8 cellular contexts compared by ENCODE assay signal in the genomic region with DNA sequence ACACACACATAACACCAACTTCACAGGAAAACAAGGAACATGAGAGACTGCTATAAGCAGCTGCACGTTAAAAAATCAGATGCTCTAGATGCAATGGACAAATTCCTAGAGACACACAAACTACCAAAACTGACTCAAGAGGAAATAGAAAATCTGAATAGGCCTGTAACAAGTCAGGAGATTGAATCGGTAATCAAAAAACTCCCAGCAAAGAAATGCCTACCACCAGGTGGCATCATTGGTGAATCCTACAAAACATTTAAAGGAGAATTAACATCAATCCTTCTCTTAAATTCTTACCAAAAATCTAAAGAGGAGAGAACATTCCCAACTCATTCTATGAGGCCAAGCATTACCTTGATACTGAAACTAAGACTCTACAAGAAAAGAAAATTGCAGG. TPM values are rescaled to one million over a fixed set of nuclear protein-coding genes. Genes with fewer than 3 reads are reported as not detected.
A peak's percentile ranks its signal among the peaks of the same experiment; 100 is the strongest.
DNase-seq lines count a peak whose midpoint lies in the region; ATAC-seq, FAIRE-seq and TF ChIP-seq lines count a peak whose summit lies in the region.

No MANE protein-coding gene starts in this region.

- H3K27me3 ChIP-seq in GM12878 (replicated peaks in 1 of 2; ENCODE audit: control insufficient read depth in 2 of 2, insufficient read depth in 2 of 2, low read length in 1 of 2) = no peaks in the 10 kb centered on the region

- no peak for FAIRE-seq in GM12878 (lab: Jason Lieb, UNC)

- H3K27me3 Mint-ChIP-seq in mesothelial cell of epicardium (ENCODE audit: low read depth) = no peaks in the 10 kb centered on the region

- H3K9me3 ChIP-seq in GM12878 (replicated peaks; ENCODE audit: control insufficient read depth, insufficient read depth, low read length) = no peaks in the 10 kb centered on the region

- peak; percentile 22; the same call in 1 of the 3 replicates for ATAC-seq in GM12878
- ATAC-seq in HG02763 (IDR thresholded peaks at IDR 0.05; ENCODE audit: unreplicated experiment) = no peak

- WGBS in GM12878 (ENCODE audit: insufficient coverage, insufficient replicate concordance, low lambda C conversion rate, missing lambda C conversion rate) = 33% methylated on average over 2 of the region's 2 CpGs

- POLR2A ChIA-PET in GM12878 (lab: Charles Lee) = no interaction called here

- CTCF ChIA-PET in GM12878 (lab: Yijun Ruan, JAX) = interaction anchor here (1.1 to 12.0 kb wide), 9 partner anchors 12 to 290 kb away, joined by 3 to 236 read pairs (median 5); partner anchors contain the start of genes IRGM, MYOZ3 and SMIM3

- intact Hi-C loops in GM12878 (cut with micrococcal nuclease; ENCODE audit: unreplicated experiment) = loop anchor here (1.0 to 5.0 kb wide), 3 partner anchors 63 to 284 kb away; no protein-coding TSS in a partner anchor

- no peaks in the 10 kb centered on the region for H3K36me3 ChIP-seq in GM12878 (ENCODE audit: control insufficient read depth in 2 of 2, insufficient read depth in 2 of 2, low read length in 1 of 2)

- TF ChIP-seq POLR2A in GM12878 (IDR thresholded peaks at IDR 0.05; ENCODE audit: low read depth, low read length) = no peak

- H4K20me1 ChIP-seq in GM12878 (ENCODE audit: control insufficient read depth, insufficient read depth) = no peaks in the 10 kb centered on the region

- H3K27ac ChIP-seq in 22Rv1 (no peak overlapping the region), GM12878 (ENCODE audit: control insufficient read depth, insufficient read depth) (no peak overlapping the region)

- peaks cover 9% of the 10 kb centered on the region for H3K9me3 Mint-ChIP-seq in mesothelial cell of epicardium

- no TSS peak for BruUV-seq in GM12878 (replicated peaks; lab: Mats Ljungman, UMichigan)

- TF ChIP-seq CTCF in 22Rv1 (IDR thresholded peaks at IDR 0.05) (peak; percentile 71), GM12878 (IDR thresholded peaks at IDR 0.05 in 2 of 3, conservative IDR thresholded peaks at IDR 0.05 in 1 of 3; ENCODE audit: control insufficient read depth in 2 of 3, extremely low read depth in 1 of 3, insufficient read depth in 1 of 3, low read depth in 3 of 3, low read length in 3 of 3) (peak; percentile 50 to 64 (median 53); a peak in 5 of 6 replicates), mesothelial cell of epicardium (IDR thresholded peaks at IDR 0.05; ENCODE audit: unreplicated experiment) (peak; percentile 61)

- H3K4me1 ChIP-seq in GM12878 (ENCODE audit: control insufficient read depth, insufficient read depth, low read length) = no peaks in the 10 kb centered on the region

- DNase-seq in EL (peak; percentile 66), NCI-H226 (peak; percentile 28), GM12878 (ENCODE audit: low read depth, low spot score) (peak; percentile 27), mesothelial cell of epicardium (ENCODE audit: low spot score in 2 of 2, unreplicated experiment in 2 of 2) (no peak), HuH-7.5 (ENCODE audit: low spot score) (no peak)
- DNase-seq in activated CD8-positive, alpha-beta memory T cell treated with anti-CD3 and anti-CD28 coated beads, Interleukin-2, amount 50 U/mL, for 4 hours = no peak

- peaks cover 4% of the 10 kb centered on the region for H3K36me3 Mint-ChIP-seq in mesothelial cell of epicardium

- TF ChIP-seq EP300 in GM12878 (IDR thresholded peaks at IDR 0.05; ENCODE audit: borderline replicate concordance in 1 of 2, control insufficient read depth in 1 of 2, low read depth in 2 of 2, low read length in 2 of 2) = no peak

- no peak overlapping the region for H3K4me3 ChIP-seq in GM12878

- RAD21 ChIA-PET in GM12878 (lab: Charles Lee; ENCODE audit: unreplicated experiment) = interaction anchor here (0.7 to 5.2 kb wide), 3 partner anchors 64 to 104 kb away, joined by 3 to 56 read pairs (median 3); no protein-coding TSS in a partner anchor

- no peak overlapping the region for H3K9ac ChIP-seq in GM12878 (ENCODE audit: control insufficient read depth, insufficient read depth, low read length)

- TF ChIP-seq RAD21 in GM12878 (IDR thresholded peaks at IDR 0.05; ENCODE audit: insufficient read depth, low read depth, low read length) = peak; percentile 64

- SMC1A ChIA-PET in GM12878 (lab: Charles Lee; ENCODE audit: uncharacterized antibody, unreplicated experiment) = interaction anchor here (1.4 to 8.2 kb wide), 6 partner anchors 79 to 284 kb away, joined by 3 to 61 read pairs (median 34); partner anchors contain the start of gene IRGM

- in situ Hi-C loops in GM12878 (cut with MboI) = loop anchor here (5.0 kb wide), 2 partner anchors 89 to 284 kb away; partner anchors contain the start of gene IRGM

- no peak overlapping the region for H3K27ac Mint-ChIP-seq in mesothelial cell of epicardium

- no peak overlapping the region for H2AFZ ChIP-seq in GM12878 (ENCODE audit: control insufficient read depth, low read depth, low read length)

- no peaks in the 10 kb centered on the region for H3K79me2 ChIP-seq in GM12878 (ENCODE audit: control insufficient read depth, insufficient read depth, low read length)

- no peak overlapping the region for H3K4me3 Mint-ChIP-seq in mesothelial cell of epicardium

- peaks cover 11% of the 10 kb centered on the region for H3K4me1 Mint-ChIP-seq in mesothelial cell of epicardium

- H3K4me2 ChIP-seq in GM12878 (ENCODE audit: control insufficient read depth, insufficient read depth) = no peak overlapping the region

TF ChIP-seq in GM12878, 131 proteins besides CTCF, POLR2A, EP300 and RAD21:
- no peak for TF ChIP-seq NR2C1 (IDR thresholded peaks at IDR 0.05)
- peak; percentile 83 for TF ChIP-seq SMC3 (IDR thresholded peaks at IDR 0.05; ENCODE audit: borderline replicate concordance, low read length)

RNA-seq across cellular contexts. Expression of gene NDST1, which starts 54.9 kb away (rescaled TPM):
- total RNA-seq in GM12878 (2013; cell fraction: nucleolus; rRNA removed) = 78.0 and 78.6 TPM in 2 replicates
- 15.4 and 16.7 TPM in 2 replicates for total RNA-seq in GM12878 (2014; rRNA removed)
- 8.4 and 10.1 TPM in 2 replicates for total RNA-seq in GM12878 (2014; rRNA removed; fragmentation: Illumina TruSeq; extraction: Trizol)
- total RNA-seq in GM12878 (2021) = 47.9 and 53.5 TPM in 2 replicates
- polyA plus RNA-seq in GM12878 (2011; ENCODE audit: low read depth) = 9.4 TPM
- 8.1 and 15.0 TPM in 2 replicates for polyA plus RNA-seq in GM12878 (2011; rRNA removed)
- 17.8 and 19.2 TPM in 2 replicates for polyA plus RNA-seq in GM12878 (2011; cell fraction: cytosol; rRNA removed)
- 38.6 and 41.7 TPM in 2 replicates for polyA plus RNA-seq in GM12878 (2011; cell fraction: nucleus; rRNA removed)
- 11.6 and 11.8 TPM in 2 replicates for polyA plus RNA-seq in GM12878 (2012)
- polyA plus RNA-seq in GM12878 (2014; fragmentation: Illumina TruSeq; extraction: Trizol) = 12.3 and 17.3 TPM in 2 replicates
- under 1 TPM; 0.20 to 0.31 TPM for polyA plus RNA-seq in GM12878 (2014; fragmentation: Nextera tagmentation; extraction: Ambion mirVana)
- polyA plus RNA-seq in GM12878 (2014; rRNA removed) = 17.6 and 32.3 TPM in 2 replicates
- 10 to 100 TPM in 1 of 2 experiments, 1 to 10 TPM in 1; 5.3 to 10.9 TPM for polyA plus RNA-seq in GM12878 (2016; fragmentation: Nextera tagmentation; extraction: Ambion mirVana)
- 28.4 and 33.3 TPM in 2 replicates for polyA minus RNA-seq in GM12878 (2011; rRNA and poly(A)+ RNA removed)
- 11.8 and 12.6 TPM in 2 replicates for polyA minus RNA-seq in GM12878 (2011; cell fraction: cytosol; rRNA and poly(A)+ RNA removed)
- polyA minus RNA-seq in GM12878 (2011; cell fraction: nucleus; rRNA and poly(A)+ RNA removed) = 15.1 and 27.3 TPM in 2 replicates
- 129 to 132 TPM (median 132 TPM) in 3 replicates for total RNA-seq in mesothelial cell of epicardium

Comparison
In these comparisons a context has a peak if more than half of its experiments do, and no peak if none do; other contexts are left out.
1. DNase-seq: peak in EL (single experiment), NCI-H226 (single experiment) and GM12878 (single experiment); none in mesothelial cell of epicardium (0 of 2), activated CD8-positive, alpha-beta memory T cell treated with anti-CD3 and anti-CD28 coated beads, Interleukin-2, amount 50 U/mL, for 4 hours (single experiment) and HuH-7.5 (single experiment).
2. Peak in every context shown above with its lines, with median percentiles within 50 percentile points of each other: CTCF ChIP-seq.